In the genomic region with DNA sequence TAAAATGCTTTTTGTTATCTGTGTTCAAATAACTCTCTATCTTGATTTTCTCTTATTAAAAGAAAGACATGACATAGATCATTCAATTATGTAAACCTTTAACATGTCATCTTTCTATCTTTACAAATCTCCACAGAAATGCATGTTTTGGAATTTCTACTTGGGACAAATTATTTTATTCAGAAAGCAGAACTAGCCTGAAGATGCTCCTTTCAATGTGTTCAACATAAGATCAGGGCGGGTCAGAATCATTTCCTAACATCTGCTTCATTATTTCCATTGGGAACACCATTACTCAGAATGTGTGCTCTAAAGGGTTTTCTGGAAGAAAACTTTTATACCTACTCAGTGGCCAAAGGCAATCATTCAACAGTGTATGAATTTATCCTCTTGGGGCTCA, we compare ENCODE assay signal across 34 cellular contexts.
"Had no signal": no experiment of that assay in that cellular context is flagged by ENCODE, and none has a peak within 500 bp of the region (broad histone marks: within the 10 kb centered on the region; RNA-seq: fewer than 3 reads in every experiment).

Gene OR5AL1 (plus strand): TSS at position 301 of the 400 bp plus-strand sequence.

- H3K4me2 ChIP-seq: KMS-11 had no signal

- H3K9me3 ChIP-seq: MG63 had no signal

- H3K27ac ChIP-seq: KMS-11 had no signal

- H3K27me3 ChIP-seq: MG63 had no signal

- H3K36me3 ChIP-seq: MG63 had no signal

- H3K4me3 ChIP-seq: MG63 had no signal

- H3K9ac ChIP-seq: KMS-11 had no signal

- DNase-seq: Karpas-422, Kasumi-1, MG63, MM.1S, MV-4-11, NCI-H1048, NCI-H1092, NCI-H1092 treated with DMSO at 0.1 percent for 48 hours, NCI-H1105, NCI-H1105 treated with DMSO at 0.1 percent for 48 hours, NCI-H1417, NCI-H1417 treated with DMSO at 0.1 percent for 48 hours, NCI-H1436, NCI-H1436 treated with DMSO at 0.1 percent for 48 hours, NCI-H146, NCI-H1694, NCI-H1694 treated with DMSO at 0.1 percent for 48 hours, NCI-H187, NCI-H187 treated with DMSO at 0.1 percent for 48 hours, NCI-H1930, NCI-H2029, NCI-H2029 treated with DMSO at 0.1 percent for 48 hours, NCI-H2081, NCI-H2081 treated with DMSO at 0.1 percent for 48 hours, NCI-H2107, NCI-H2171, NCI-H2171 treated with DMSO at 0.1 percent for 48 hours, NCI-H2227 treated with DMSO at 0.1 percent for 48 hours, NCI-H226, NCI-H345, NCI-H446, NCI-H446 treated with DMSO at 0.1 percent for 48 hours, NCI-H510A had no signal
